Comparison of ENCODE assay signal across 8 cellular contexts in genomic region chr20:45969712-45970634, GRCh38. TPM values are rescaled to one million over a fixed set of nuclear protein-coding genes. Genes with fewer than 3 reads are reported as not detected.
DNase-seq lines count a peak whose midpoint lies in the region; ATAC-seq, FAIRE-seq and TF ChIP-seq lines count a peak whose summit lies in the region.

No MANE protein-coding gene starts in this region.

- H3K79me1 ChIP-seq in H1 (ENCODE audit: low read depth, low read length), result no peaks in the 10 kb centered on the region

- peak overlapping the region; percentile 10; the same call in 1 of the 2 replicates for H2BK5ac ChIP-seq in H1 (ENCODE audit: low read depth, low read length)

- H2BK20ac ChIP-seq in H1 (ENCODE audit: low read length), result no peak overlapping the region

- TF ChIP-seq POLR2A in H1 (IDR thresholded peaks at IDR 0.05; ENCODE audit: control extremely low read depth in 1 of 2, low read depth in 2 of 2, low read length in 2 of 2), result no peak

- H3K23me2 ChIP-seq in H1 (ENCODE audit: low read depth, low read length), result peaks cover 3% of the 10 kb centered on the region; the same call in 1 of the 2 replicates

- peak overlapping the region; percentile 51 for H4K5ac ChIP-seq in H1 (ENCODE audit: insufficient read length, low read depth, low read length)

- H3K4me1 ChIP-seq in H1 (replicated peaks in 1 of 4; ENCODE audit: control insufficient read depth in 3 of 4, insufficient read depth in 4 of 4, low read length in 3 of 4) (peaks cover 0 to 8% (median 2%) of the 10 kb centered on the region in 4 experiments; a peak in 4 of 7 replicates), muscle layer of colon (ENCODE audit: insufficient read depth, low read length) (peaks cover 20% of the 10 kb centered on the region)

- H2BK120ac ChIP-seq in H1 (replicated peaks; ENCODE audit: low read depth, low read length), result no peak overlapping the region

- H3K18ac ChIP-seq in H1 (ENCODE audit: extremely low read depth, low read length), result no peak overlapping the region

- peaks cover 3% of the 10 kb centered on the region for H3K9me3 Mint-ChIP-seq in activated CD4-positive, alpha-beta T cell treated with anti-CD3 and anti-CD28 coated beads, Interleukin-2, amount 10 ng/mL, durations not matched to agents 24 days and 14 days

- peaks cover 17% of the 10 kb centered on the region for H3K4me1 Mint-ChIP-seq in activated CD4-positive, alpha-beta T cell treated with anti-CD3 and anti-CD28 coated beads, Interleukin-2, amount 10 ng/mL, durations not matched to agents 24 days and 14 days

- H3K9me3 ChIP-seq in MG63, result no peaks in the 10 kb centered on the region
- no peaks in the 10 kb centered on the region for H3K9me3 ChIP-seq in H1 (ENCODE audit: insufficient read depth in 2 of 2, low read depth in 1 of 2, low read length in 1 of 2)
- no peaks in the 10 kb centered on the region for H3K9me3 ChIP-seq in muscle layer of colon (ENCODE audit: low read length)

- H3K27me3 Mint-ChIP-seq in activated CD4-positive, alpha-beta T cell treated with anti-CD3 and anti-CD28 coated beads, Interleukin-2, amount 10 ng/mL, durations not matched to agents 24 days and 14 days, result no peaks in the 10 kb centered on the region

- peak; percentile 18 for ATAC-seq in SK-N-SH treated with all-trans-retinoic acid at 6 μM for 48 hours

- 81% methylated on average over 6 of the region's 6 CpGs; no CpG with 5 or more reads in 1 of the 2 experiments for WGBS in H1 (ENCODE audit: extremely low coverage in 1 of 2, insufficient coverage in 1 of 2, insufficient read length in 1 of 2, insufficient replicate concordance in 2 of 2, low coverage in 1 of 2, low lambda C conversion rate in 2 of 2, missing lambda C conversion rate in 1 of 2), 2 experiments

- no peak overlapping the region for H2AK5ac ChIP-seq in H1 (ENCODE audit: low read depth, low read length)

- H3K27ac ChIP-seq in H1 (ENCODE audit: low read depth, low read length), result peak overlapping the region; percentile 11; the same call in 1 of the 2 replicates
- peak overlapping the region; percentile 90 for H3K27ac ChIP-seq in muscle layer of colon (ENCODE audit: low read depth, low read length)

- no peak overlapping the region for H4K8ac ChIP-seq in H1 (ENCODE audit: extremely low read depth, insufficient read depth, low read length)

- TF ChIP-seq EP300 in H1 (IDR thresholded peaks at IDR 0.05; ENCODE audit: borderline replicate concordance in 1 of 2, low read depth in 2 of 2, low read length in 2 of 2), result no peak

- POLR2A ChIA-PET in H1 (lab: Charles Lee; ENCODE audit: partially characterized antibody), result interaction anchor here (1.0 to 16.7 kb wide), 18 partner anchors 10 to 147 kb away, joined by 3 to 238 read pairs (median 4); partner anchors contain the start of genes PCIF1, PLTP, SNX21 and ZSWIM1

- H4K20me1 ChIP-seq in H1 (replicated peaks in 1 of 2; ENCODE audit: control insufficient read depth in 1 of 2, insufficient read depth in 2 of 2, low read length in 2 of 2), result peaks cover 0 to 2% of the 10 kb centered on the region in 2 experiments

- peaks cover 51% of the 10 kb centered on the region for H3K36me3 ChIP-seq in MG63
- peaks cover 3 to 23% (median 16%) of the 10 kb centered on the region in 4 experiments; a peak in 7 of 8 replicates for H3K36me3 ChIP-seq in H1 (ENCODE audit: control insufficient read depth in 2 of 4, insufficient read depth in 4 of 4, low read length in 3 of 4)
- H3K36me3 ChIP-seq in muscle layer of colon (ENCODE audit: insufficient read depth, low read length), result peaks cover 37% of the 10 kb centered on the region

- H3K27me3 ChIP-seq in MG63 (no peaks in the 10 kb centered on the region), H1 (replicated peaks in 1 of 4; ENCODE audit: control insufficient read depth in 3 of 4, extremely low read depth in 1 of 4, insufficient read depth in 3 of 4, low read length in 3 of 4) (no peaks in the 10 kb centered on the region), muscle layer of colon (ENCODE audit: control insufficient read depth in 1 of 2, insufficient read depth in 2 of 2, low read length in 2 of 2) (no peaks in the 10 kb centered on the region)

- TF ChIP-seq RAD21 in H1 (IDR thresholded peaks at IDR 0.05 in 1 of 2, conservative IDR thresholded peaks at IDR 0.05 in 1 of 2; ENCODE audit: low read depth in 2 of 2, low read length in 2 of 2), result peak; percentile 34 to 41

- no peak overlapping the region for H3K56ac ChIP-seq in H1 (replicated peaks; ENCODE audit: insufficient read length, low read depth, low read length)

- peak overlapping the region; percentile 93 for H3K4me3 Mint-ChIP-seq in activated CD4-positive, alpha-beta T cell treated with anti-CD3 and anti-CD28 coated beads, Interleukin-2, amount 10 ng/mL, durations not matched to agents 24 days and 14 days

- TF ChIP-seq CTCF in H1 (IDR thresholded peaks at IDR 0.05; ENCODE audit: control extremely low read depth in 1 of 3, insufficient read depth in 1 of 3, low read depth in 1 of 3, low read length in 3 of 3), result peak in 2 of 3 experiments; percentile 48 to 74; a peak in 2 of 4 replicates

- H2BK15ac ChIP-seq in H1 (ENCODE audit: low read length), result no peak overlapping the region

- H3K79me2 ChIP-seq in H1 (ENCODE audit: control insufficient read depth in 1 of 2, insufficient read depth in 2 of 2, low read length in 2 of 2), result no peaks in the 10 kb centered on the region

- peaks cover 29% of the 10 kb centered on the region for H3K36me3 Mint-ChIP-seq in activated CD4-positive, alpha-beta T cell treated with anti-CD3 and anti-CD28 coated beads, Interleukin-2, amount 10 ng/mL, durations not matched to agents 24 days and 14 days (ENCODE audit: low read depth)

- H3K23ac ChIP-seq in H1 (ENCODE audit: insufficient read length), result no peak overlapping the region

- H3K27ac Mint-ChIP-seq in activated CD4-positive, alpha-beta T cell treated with anti-CD3 and anti-CD28 coated beads, Interleukin-2, amount 10 ng/mL, durations not matched to agents 24 days and 14 days, result peak overlapping the region; percentile 79

- H3K4me3 ChIP-seq in MG63, result peak overlapping the region; percentile 82
- H3K4me3 ChIP-seq in H1 (ENCODE audit: extremely low read depth in 1 of 4, insufficient read depth in 2 of 4, low read depth in 3 of 4, low read length in 4 of 4), result no peak overlapping the region
- H3K4me3 ChIP-seq in muscle layer of colon (ENCODE audit: low read depth in 1 of 2, low read length in 2 of 2), result peak overlapping the region in 1 of 2 donors; percentile 97

- FAIRE-seq in H1 (lab: Jason Lieb, UNC), result no peak

- H4K91ac ChIP-seq in H1 (replicated peaks; ENCODE audit: insufficient read length, low read length), result peak overlapping the region; percentile 71

- peak overlapping the region; percentile 61 for H3K4ac ChIP-seq in H1 (replicated peaks; ENCODE audit: insufficient read length, low read depth, low read length)

- DNase-seq in activated CD4-positive, alpha-beta T cell treated with anti-CD3 and anti-CD28 coated beads, Interleukin-2, amount 10 ng/mL, durations not matched to agents 24 days and 14 days, result peak; percentile 78
- DNase-seq in activated CD4-positive, alpha-beta T cell treated with anti-CD3 and anti-CD28 coated beads, Interleukin-2, amount 50 U/mL, for 48 hours, result no peak
- peak; percentile 34 for DNase-seq in MG63
- DNase-seq in H1 (ENCODE audit: low read depth in 1 of 2, low spot score in 2 of 2), result no peak
- DNase-seq in NCI-H128 (lab: John Stamatoyannopoulos, UW; ENCODE audit: unreplicated experiment), result no peak
- DNase-seq in effector CD8-positive, alpha-beta T cell (lab: John Stamatoyannopoulos, UW), result no peak

- no peak overlapping the region for H2AFZ ChIP-seq in H1 (ENCODE audit: low read length)

- no peak overlapping the region; the same call in none of the 2 replicates for H2BK12ac ChIP-seq in H1 (ENCODE audit: low read depth, low read length)

- intact Hi-C loops in activated CD4-positive, alpha-beta T cell treated with anti-CD3 and anti-CD28 coated beads, Interleukin-2, amount 10 ng/mL, durations not matched to agents 24 days and 14 days (cut with micrococcal nuclease), result loop anchor here (2.0 to 5.0 kb wide), 2 partner anchors 37 to 171 kb away; partner anchors contain the start of gene MMP9

- CTCF ChIA-PET in H1 (lab: Charles Lee; ENCODE audit: partially characterized antibody), result interaction anchor here (0.5 to 5.3 kb wide), 55 partner anchors 9 to 652 kb away, joined by 3 to 80 read pairs (median 4); partner anchors contain the start of genes CTSA, NEURL2, PCIF1 and SNX21

- peak overlapping the region in 1 of 2 experiments; percentile 55; a peak in 1 of 4 replicates for H3K4me2 ChIP-seq in H1 (ENCODE audit: insufficient read depth in 1 of 2, low read depth in 2 of 2, low read length in 2 of 2)

- H3K14ac ChIP-seq in H1 (ENCODE audit: insufficient read length), result no peak overlapping the region

- H3K9ac ChIP-seq in H1 (replicated peaks in 1 of 4; ENCODE audit: extremely low read depth in 1 of 4, low read depth in 3 of 4, low read length in 3 of 4) (no peak overlapping the region), muscle layer of colon (ENCODE audit: low read length) (peak overlapping the region; percentile 90)

RNA-seq across cellular contexts. Expression of gene ZNF335, which starts 2.0 kb away (rescaled TPM):
- total RNA-seq in activated CD4-positive, alpha-beta T cell treated with anti-CD3 and anti-CD28 coated beads, Interleukin-2, amount 10 ng/mL, durations not matched to agents 24 days and 14 days, result 37.5 and 39.5 TPM in 2 replicates
- total RNA-seq in MG63 (2014; rRNA removed; shearing (Covaris generic); ENCODE audit: low replicate concordance), result 8.7 and 9.5 TPM in 2 replicates
- total RNA-seq in H1 (2021; fragmentation: NEBNext Ultra II Directional; extraction: Animal tissue kit (Norgen Biotek cat#: 25700)), result 14.6 and 15.9 TPM in 2 replicates
- 12.4 and 17.1 TPM in 2 replicates for polyA plus RNA-seq in H1 (2011; rRNA removed)
- polyA plus RNA-seq in H1 (2011; cell fraction: cytosol; rRNA removed), result 9.0 TPM
- 36.3 TPM for polyA plus RNA-seq in H1 (2011; cell fraction: nucleus; rRNA removed)
- polyA plus RNA-seq in H1 (2012, experiment 1 of 2), result 7.6 to 12.8 TPM (median 11.8 TPM) in 4 replicates
- 8.5 TPM for polyA plus RNA-seq in H1 (2012, experiment 2 of 2)
- 10.1 TPM for polyA plus RNA-seq in H1 (2013, experiment 1 of 2)
- 8.8 TPM for polyA plus RNA-seq in H1 (2013, experiment 2 of 2)
- polyA minus RNA-seq in H1 (2011; rRNA and poly(A)+ RNA removed), result 11.4 and 15.8 TPM in 2 replicates
- 11.1 TPM for polyA minus RNA-seq in H1 (2011; cell fraction: cytosol; rRNA and poly(A)+ RNA removed)
- polyA minus RNA-seq in H1 (2011; cell fraction: nucleus; rRNA and poly(A)+ RNA removed), result 31.5 TPM

RNA-seq across cellular contexts. Expression of gene PCIF1, which starts 35.5 kb away (rescaled TPM):
- 26.1 and 27.8 TPM in 2 replicates for total RNA-seq in activated CD4-positive, alpha-beta T cell treated with anti-CD3 and anti-CD28 coated beads, Interleukin-2, amount 10 ng/mL, durations not matched to agents 24 days and 14 days
- 10.5 and 12.1 TPM in 2 replicates for total RNA-seq in MG63 (2014; rRNA removed; shearing (Covaris generic); ENCODE audit: low replicate concordance)
- 27.2 and 30.3 TPM in 2 replicates for total RNA-seq in H1 (2021; fragmentation: NEBNext Ultra II Directional; extraction: Animal tissue kit (Norgen Biotek cat#: 25700))
- 30.6 and 54.7 TPM in 2 replicates for polyA plus RNA-seq in H1 (2011; rRNA removed)
- polyA plus RNA-seq in H1 (2011; cell fraction: cytosol; rRNA removed), result 23.8 TPM
- 58.2 TPM for polyA plus RNA-seq in H1 (2011; cell fraction: nucleus; rRNA removed)
- polyA plus RNA-seq in H1 (2012, experiment 1 of 2), result 19.8 to 36.6 TPM (median 32.6 TPM) in 4 replicates
- 37.9 TPM for polyA plus RNA-seq in H1 (2012, experiment 2 of 2)
- polyA plus RNA-seq in H1 (2013, experiment 1 of 2), result 23.6 TPM
- 20.7 TPM for polyA plus RNA-seq in H1 (2013, experiment 2 of 2)
- 20.9 and 29.6 TPM in 2 replicates for polyA minus RNA-seq in H1 (2011; rRNA and poly(A)+ RNA removed)
- polyA minus RNA-seq in H1 (2011; cell fraction: cytosol; rRNA and poly(A)+ RNA removed), result 20.2 TPM
- 42.0 TPM for polyA minus RNA-seq in H1 (2011; cell fraction: nucleus; rRNA and poly(A)+ RNA removed)

RNA-seq across cellular contexts. Expression of gene MMP9, which starts 38.7 kb away (rescaled TPM):
- total RNA-seq in activated CD4-positive, alpha-beta T cell treated with anti-CD3 and anti-CD28 coated beads, Interleukin-2, amount 10 ng/mL, durations not matched to agents 24 days and 14 days, result 0.19 and 0.28 TPM in 2 replicates
- total RNA-seq in MG63 (2014; rRNA removed; shearing (Covaris generic); ENCODE audit: low replicate concordance), result 0.07 TPM in 1 of 2 replicates, not detected in the other
- total RNA-seq in H1 (2021; fragmentation: NEBNext Ultra II Directional; extraction: Animal tissue kit (Norgen Biotek cat#: 25700)), result 1.7 and 2.2 TPM in 2 replicates
- polyA plus RNA-seq in H1 (2011; rRNA removed), result 1.5 and 1.6 TPM in 2 replicates
- 0.90 TPM for polyA plus RNA-seq in H1 (2011; cell fraction: cytosol; rRNA removed)
- 2.0 TPM for polyA plus RNA-seq in H1 (2011; cell fraction: nucleus; rRNA removed)
- polyA plus RNA-seq in H1 (2012, experiment 1 of 2), result 1.2 to 2.2 TPM (median 2.1 TPM) in 4 replicates
- polyA plus RNA-seq in H1 (2012, experiment 2 of 2), result 1.7 TPM
- 8.6 TPM for polyA plus RNA-seq in H1 (2013, experiment 1 of 2)
- 8.2 TPM for polyA plus RNA-seq in H1 (2013, experiment 2 of 2)
- 0.37 and 0.38 TPM in 2 replicates for polyA minus RNA-seq in H1 (2011; rRNA and poly(A)+ RNA removed)
- polyA minus RNA-seq in H1 (2011; cell fraction: cytosol; rRNA and poly(A)+ RNA removed), result 0.44 TPM
- 0.80 TPM for polyA minus RNA-seq in H1 (2011; cell fraction: nucleus; rRNA and poly(A)+ RNA removed)

RNA-seq across cellular contexts. Expression of gene PLTP, which starts 58.0 kb away (rescaled TPM):
- 3.2 and 4.0 TPM in 2 replicates for total RNA-seq in activated CD4-positive, alpha-beta T cell treated with anti-CD3 and anti-CD28 coated beads, Interleukin-2, amount 10 ng/mL, durations not matched to agents 24 days and 14 days
- total RNA-seq in MG63 (2014; rRNA removed; shearing (Covaris generic); ENCODE audit: low replicate concordance), result 46.8 and 70.1 TPM in 2 replicates
- total RNA-seq in H1 (2021; fragmentation: NEBNext Ultra II Directional; extraction: Animal tissue kit (Norgen Biotek cat#: 25700)), result 120 TPM in 2 replicates
- 194 and 268 TPM in 2 replicates for polyA plus RNA-seq in H1 (2011; rRNA removed)
- polyA plus RNA-seq in H1 (2011; cell fraction: cytosol; rRNA removed), result 129 TPM
- 198 TPM for polyA plus RNA-seq in H1 (2011; cell fraction: nucleus; rRNA removed)
- polyA plus RNA-seq in H1 (2012, experiment 1 of 2), result 117 to 175 TPM (median 169 TPM) in 4 replicates
- 196 TPM for polyA plus RNA-seq in H1 (2012, experiment 2 of 2)
- 240 TPM for polyA plus RNA-seq in H1 (2013, experiment 1 of 2)
- polyA plus RNA-seq in H1 (2013, experiment 2 of 2), result 233 TPM
- polyA minus RNA-seq in H1 (2011; rRNA and poly(A)+ RNA removed), result 77.0 and 101 TPM in 2 replicates
- 101 TPM for polyA minus RNA-seq in H1 (2011; cell fraction: cytosol; rRNA and poly(A)+ RNA removed)
- 53.7 TPM for polyA minus RNA-seq in H1 (2011; cell fraction: nucleus; rRNA and poly(A)+ RNA removed)

RNA-seq across cellular contexts. Expression of gene SLC12A5, which starts 59.0 kb away (rescaled TPM):
- total RNA-seq in activated CD4-positive, alpha-beta T cell treated with anti-CD3 and anti-CD28 coated beads, Interleukin-2, amount 10 ng/mL, durations not matched to agents 24 days and 14 days, result not detected in 2 replicates
- total RNA-seq in MG63 (2014; rRNA removed; shearing (Covaris generic); ENCODE audit: low replicate concordance), result 0.15 and 0.72 TPM in 2 replicates
- total RNA-seq in H1 (2021; fragmentation: NEBNext Ultra II Directional; extraction: Animal tissue kit (Norgen Biotek cat#: 25700)), result 5.9 and 7.3 TPM in 2 replicates
- 1.9 and 2.8 TPM in 2 replicates for polyA plus RNA-seq in H1 (2011; rRNA removed)
- polyA plus RNA-seq in H1 (2011; cell fraction: cytosol; rRNA removed), result 3.4 TPM
- 10.2 TPM for polyA plus RNA-seq in H1 (2011; cell fraction: nucleus; rRNA removed)
- 6.1 to 14.6 TPM (median 10.7 TPM) in 4 replicates for polyA plus RNA-seq in H1 (2012, experiment 1 of 2)
- 14.4 TPM for polyA plus RNA-seq in H1 (2012, experiment 2 of 2)
- polyA plus RNA-seq in H1 (2013, experiment 1 of 2), result 13.0 TPM
- 12.6 TPM for polyA plus RNA-seq in H1 (2013, experiment 2 of 2)
- 2.0 TPM in 2 replicates for polyA minus RNA-seq in H1 (2011; rRNA and poly(A)+ RNA removed)
- polyA minus RNA-seq in H1 (2011; cell fraction: cytosol; rRNA and poly(A)+ RNA removed), result not detected
- 5.2 TPM for polyA minus RNA-seq in H1 (2011; cell fraction: nucleus; rRNA and poly(A)+ RNA removed)

Comparison
In these comparisons a context has a peak if more than half of its experiments do, and no peak if none do; other contexts are left out.
1. DNase-seq: peak in activated CD4-positive, alpha-beta T cell treated with anti-CD3 and anti-CD28 coated beads, Interleukin-2, amount 10 ng/mL, durations not matched to agents 24 days and 14 days (single experiment) and MG63 (single experiment); none in activated CD4-positive, alpha-beta T cell treated with anti-CD3 and anti-CD28 coated beads, Interleukin-2, amount 50 U/mL, for 48 hours (0 of 2), H1 (0 of 2), NCI-H128 (single experiment) and effector CD8-positive, alpha-beta T cell (single experiment).